Comparison of ENCODE assay signal across 1 cellular context in the genomic region with DNA sequence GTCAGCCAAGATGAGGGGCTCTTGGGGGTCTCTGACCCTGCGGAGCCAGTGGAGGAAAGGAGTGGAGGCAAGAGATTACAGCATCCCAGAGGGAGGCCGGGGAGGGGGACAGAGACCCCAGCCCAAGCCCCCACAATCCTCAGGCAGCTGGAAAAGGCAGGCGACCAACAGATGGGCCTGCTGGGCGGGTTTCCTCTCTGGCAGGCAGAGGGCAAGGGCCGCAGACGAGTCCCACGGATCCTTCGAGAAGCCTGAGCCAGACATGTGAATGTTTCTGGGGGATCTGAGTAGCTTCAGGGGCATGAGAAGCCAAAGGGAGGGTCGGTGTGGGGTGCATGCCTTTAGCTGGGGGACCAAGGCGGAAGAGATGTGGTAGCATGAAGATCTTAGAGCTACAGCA.
TF ChIP-seq lines count a peak whose summit lies in the region.

No MANE protein-coding gene starts in this region.

TF ChIP-seq in H1, 55 proteins besides CTCF, POLR2A, EP300 and RAD21:
- TF ChIP-seq POLR2AphosphoS5 (IDR thresholded peaks at IDR 0.05; ENCODE audit: low read depth, low read length): no peak
- TF ChIP-seq POU5F1 (IDR thresholded peaks at IDR 0.05; ENCODE audit: low read depth, low read length): no peak
- no peak for TF ChIP-seq HDAC2 (IDR thresholded peaks at IDR 0.05; ENCODE audit: borderline replicate concordance in 1 of 2, low read depth in 2 of 2, low read length in 2 of 2)
- TF ChIP-seq YY1 (IDR thresholded peaks at IDR 0.05; ENCODE audit: low read depth, low read length): no peak
- TF ChIP-seq HDAC6 (IDR thresholded peaks at IDR 0.05; ENCODE audit: low read depth, low read length): no peak
- TF ChIP-seq, protein P1, sequence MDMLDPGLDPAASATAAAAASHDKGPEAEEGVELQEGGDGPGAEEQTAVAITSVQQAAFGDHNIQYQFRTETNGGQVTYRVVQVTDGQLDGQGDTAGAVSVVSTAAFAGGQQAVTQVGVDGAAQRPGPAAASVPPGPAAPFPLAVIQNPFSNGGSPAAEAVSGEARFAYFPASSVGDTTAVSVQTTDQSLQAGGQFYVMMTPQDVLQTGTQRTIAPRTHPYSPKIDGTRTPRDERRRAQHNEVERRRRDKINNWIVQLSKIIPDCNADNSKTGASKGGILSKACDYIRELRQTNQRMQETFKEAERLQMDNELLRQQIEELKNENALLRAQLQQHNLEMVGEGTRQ (IDR thresholded peaks at IDR 0.05; ENCODE audit: low read length): no peak
- TF ChIP-seq JUN (IDR thresholded peaks at IDR 0.05; ENCODE audit: low read depth, low read length): no peak
- TF ChIP-seq SP4 (IDR thresholded peaks at IDR 0.05; ENCODE audit: low read length): no peak
- TF ChIP-seq PHF8 (conservative IDR thresholded peaks at IDR 0.05; ENCODE audit: low read depth, low read length): no peak
- TF ChIP-seq GABPA (IDR thresholded peaks at IDR 0.05; ENCODE audit: borderline replicate concordance, insufficient read depth, low read length): no peak
- TF ChIP-seq TEAD4 (IDR thresholded peaks at IDR 0.05; ENCODE audit: low read depth, low read length): no peak
- no peak for TF ChIP-seq SAP30 (IDR thresholded peaks at IDR 0.05; ENCODE audit: insufficient read depth, insufficient replicate concordance, low read length)
- no peak for TF ChIP-seq MAFK (IDR thresholded peaks at IDR 0.05; ENCODE audit: low read depth, low read length)
- TF ChIP-seq RFX5 (IDR thresholded peaks at IDR 0.05; ENCODE audit: borderline replicate concordance, low read depth, low read length): no peak
- TF ChIP-seq CREB1 (IDR thresholded peaks at IDR 0.05): no peak
- no peak for TF ChIP-seq SP2 (IDR thresholded peaks at IDR 0.05; ENCODE audit: low read length)
- TF ChIP-seq CEBPB (IDR thresholded peaks at IDR 0.05; ENCODE audit: low read depth, low read length): no peak
TF ChIP-seq in H1: peak in this region for 0.
